In genomic region chr17:69505740-69506139, GRCh38 we compare ENCODE assay signal across 15 cellular contexts.
"Had no signal": no experiment of that assay in that cellular context is flagged by ENCODE, and none has a peak within 500 bp of the region (broad histone marks: within the 10 kb centered on the region; RNA-seq: fewer than 3 reads in every experiment).

No MANE protein-coding gene starts in this region.

- H3K27me3 ChIP-seq: heart left ventricle, tibial nerve, vagina had no signal

- H3K9me3 ChIP-seq: mucosa of descending colon, vagina had no signal

- H3K4me3 Mint-ChIP-seq: activated T-cell treated with anti-CD3 and anti-CD28 coated beads, Interleukin-2, amount 50 U/mL, for 24 hours; natural killer cell had no signal

- H3K9me3 Mint-ChIP-seq: activated naive CD4-positive, alpha-beta T cell treated with anti-CD3 and anti-CD28 coated beads, Interleukin-2, amount 50 U/mL, for 72 hours; activated T-cell treated with anti-CD3 and anti-CD28 coated beads, Interleukin-2, amount 50 U/mL, for 24 hours; natural killer cell had no signal

- DNase-seq: activated CD4-positive, alpha-beta T cell treated with anti-CD3 and anti-CD28 coated beads, Interleukin-2, amount 50 U/mL, for 1 hour; activated CD4-positive, CD25-positive, alpha-beta regulatory T cell; activated effector memory CD4-positive, alpha-beta T cell treated with anti-CD3 and anti-CD28 coated beads, Interleukin-2, amount 50 U/mL, for 16 hours; activated T-cell treated with anti-CD3 and anti-CD28 coated beads, Interleukin-2, amount 50 U/mL, for 24 hours; anterior cingulate cortex; foreskin melanocyte; heart left ventricle; left colon; mammary epithelial cell; mucosa of descending colon; natural killer cell had no signal

- H3K4me3 ChIP-seq: heart left ventricle, mucosa of descending colon, skin epidermis, tibial nerve, vagina had no signal

- H3K36me3 ChIP-seq: heart left ventricle, vagina had no signal

- H3K27ac ChIP-seq: skin epidermis, vagina had no signal

- H3K36me3 Mint-ChIP-seq: natural killer cell had no signal

- H3K27ac Mint-ChIP-seq: activated T-cell treated with anti-CD3 and anti-CD28 coated beads, Interleukin-2, amount 50 U/mL, for 24 hours; natural killer cell had no signal

- H3K27me3 Mint-ChIP-seq: activated T-cell treated with anti-CD3 and anti-CD28 coated beads, Interleukin-2, amount 50 U/mL, for 24 hours had no signal
